Comparison of ENCODE assay signal across 21 cellular contexts in genomic region chr16:68062910-68063393, GRCh38. TPM values are rescaled to one million over a fixed set of nuclear protein-coding genes. Genes with fewer than 3 reads are reported as not detected.
A peak's percentile ranks its signal among the peaks of the same experiment; 100 is the strongest.
DNase-seq lines count a peak whose midpoint lies in the region; ATAC-seq and TF ChIP-seq lines count a peak whose summit lies in the region.
"Had no signal": no experiment of that assay in that cellular context is flagged by ENCODE, and none has a peak within 500 bp of the region (broad histone marks: within the 10 kb centered on the region; RNA-seq: fewer than 3 reads in every experiment).

No MANE protein-coding gene starts in this region.

- H3K4me1 ChIP-seq in lower lobe of right lung (peaks cover 49% of the 10 kb centered on the region), thymus (ENCODE audit: control insufficient read depth, insufficient read depth, low read length) (peaks cover 14% of the 10 kb centered on the region)

- intact Hi-C loops in activated CD8-positive, alpha-beta T cell treated with anti-CD3 and anti-CD28 coated beads for 36 hours (cut with micrococcal nuclease): no loop called here
- intact Hi-C loops in lower lobe of right lung (cut with DNase I): no loop called here

- no peaks in the 10 kb centered on the region for H3K9me3 Mint-ChIP-seq in activated CD8-positive, alpha-beta T cell treated with anti-CD3 and anti-CD28 coated beads for 36 hours
- H3K9me3 Mint-ChIP-seq: neural crest cell had no signal

- POLR2A ChIA-PET in activated CD8-positive, alpha-beta T cell treated with anti-CD3 and anti-CD28 coated beads for 36 hours (lab: Charles Lee): interaction anchor here (0.7 to 1.9 kb wide), 4 partner anchors 11 to 128 kb away, joined by 3 to 10 read pairs (median 6); partner anchors contain the start of genes DDX28 and DUS2

- peak overlapping the region; percentile 86 for H3K27ac ChIP-seq in lower lobe of right lung
- peak overlapping the region; percentile 53 for H3K27ac ChIP-seq in thymus (ENCODE audit: low read depth)
- H3K27ac ChIP-seq: colonic mucosa, epithelial cell of prostate had no signal

- H3K9me3 ChIP-seq in lower lobe of right lung (no peaks in the 10 kb centered on the region), thymus (ENCODE audit: control insufficient read depth) (no peaks in the 10 kb centered on the region)
- H3K9me3 ChIP-seq: ascending aorta, colonic mucosa, tibial nerve had no signal

- H3K36me3 Mint-ChIP-seq in activated CD8-positive, alpha-beta T cell treated with anti-CD3 and anti-CD28 coated beads for 36 hours (ENCODE audit: low read depth): peaks cover 50% of the 10 kb centered on the region

- CTCF ChIA-PET in activated CD8-positive, alpha-beta T cell treated with anti-CD3 and anti-CD28 coated beads for 36 hours (lab: Charles Lee): interaction anchor here (0.8 to 1.4 kb wide), 5 partner anchors 11 to 221 kb away, joined by 3 to 7 read pairs (median 4); partner anchors contain the start of gene NFATC3

- H3K4me1 Mint-ChIP-seq in activated CD8-positive, alpha-beta T cell treated with anti-CD3 and anti-CD28 coated beads for 36 hours (ENCODE audit: low read depth): peaks cover 60% of the 10 kb centered on the region

- ATAC-seq in activated CD8-positive, alpha-beta T cell treated with anti-CD3 and anti-CD28 coated beads for 36 hours: peak; percentile 83
- ATAC-seq in lower lobe of right lung (no peak), HG03045 (IDR thresholded peaks at IDR 0.05; ENCODE audit: unreplicated experiment) (no peak)
- ATAC-seq: PC-3 had no signal

- WGBS in thymus: 94% methylated on average over 4 of the region's 4 CpGs

- no peak for TF ChIP-seq CTCF in activated CD8-positive, alpha-beta T cell treated with anti-CD3 and anti-CD28 coated beads for 36 hours (IDR thresholded peaks at IDR 0.05)
- no peak for TF ChIP-seq CTCF in lower lobe of right lung (IDR thresholded peaks at IDR 0.05)

- H3K36me3 ChIP-seq in lower lobe of right lung: peaks cover 20% of the 10 kb centered on the region
- peaks cover 18% of the 10 kb centered on the region for H3K36me3 ChIP-seq in thymus (ENCODE audit: control insufficient read depth, insufficient read depth)
- H3K36me3 ChIP-seq: ascending aorta, colonic mucosa had no signal

- no peak overlapping the region for H3K4me3 ChIP-seq in lower lobe of right lung
- no peak overlapping the region for H3K4me3 ChIP-seq in thymus (ENCODE audit: low read length)
- H3K4me3 ChIP-seq: ascending aorta, colonic mucosa, lung, tibial nerve had no signal

- H3K27me3 Mint-ChIP-seq in activated CD8-positive, alpha-beta T cell treated with anti-CD3 and anti-CD28 coated beads for 36 hours: no peaks in the 10 kb centered on the region

- no peaks in the 10 kb centered on the region for H3K27me3 ChIP-seq in lower lobe of right lung (ENCODE audit: low read depth)
- no peaks in the 10 kb centered on the region for H3K27me3 ChIP-seq in thymus (ENCODE audit: control insufficient read depth, insufficient read depth)
- H3K27me3 ChIP-seq: ascending aorta, colonic mucosa, tibial nerve had no signal

- peak; percentile 51 for DNase-seq in activated CD8-positive, alpha-beta memory T cell treated with anti-CD3 and anti-CD28 coated beads, Interleukin-2, amount 50 U/mL, for 48 hours
- DNase-seq in activated CD8-positive, alpha-beta memory T cell treated with anti-CD3 and anti-CD28 coated beads for 24 hours: no peak
- DNase-seq in activated CD8-positive, alpha-beta T cell treated with anti-CD3 and anti-CD28 coated beads for 36 hours: peak; percentile 84
- peak; percentile 32 for DNase-seq in lower lobe of right lung
- DNase-seq in GDM1 (lab: John Stamatoyannopoulos, UW): no peak
- no peak for DNase-seq in ecto neural progenitor cell (ENCODE audit: low spot score)
- DNase-seq: colonic mucosa, NCI-H187, NCI-H510A, PC-3 had no signal

- H3K27ac Mint-ChIP-seq in activated CD8-positive, alpha-beta T cell treated with anti-CD3 and anti-CD28 coated beads for 36 hours: peak overlapping the region; percentile 85

- peak overlapping the region; percentile 3 for H3K4me3 Mint-ChIP-seq in activated CD8-positive, alpha-beta T cell treated with anti-CD3 and anti-CD28 coated beads for 36 hours
- H3K4me3 Mint-ChIP-seq: neural crest cell had no signal

RNA-seq across cellular contexts. Expression of gene NFATC3, which starts 22.2 kb away (rescaled TPM):
- total RNA-seq in activated CD8-positive, alpha-beta T cell treated with anti-CD3 and anti-CD28 coated beads for 36 hours: 100 to 1,000 TPM; 102 to 104 TPM
- 61.6 TPM for total RNA-seq in lower lobe of right lung
- polyA plus RNA-seq in thymus: 37.4 TPM

RNA-seq across cellular contexts. Expression of gene DUS2, which starts 39.9 kb away (rescaled TPM):
- total RNA-seq in activated CD8-positive, alpha-beta T cell treated with anti-CD3 and anti-CD28 coated beads for 36 hours: 10 to 100 TPM; 34.2 to 35.1 TPM
- total RNA-seq in lower lobe of right lung: 15.1 TPM
- 12.2 TPM for polyA plus RNA-seq in thymus

RNA-seq across cellular contexts. Expression of gene DDX28, which starts 39.9 kb away (rescaled TPM):
- total RNA-seq in activated CD8-positive, alpha-beta T cell treated with anti-CD3 and anti-CD28 coated beads for 36 hours: 10 to 100 TPM; 16.6 to 17.3 TPM
- total RNA-seq in lower lobe of right lung: 9.9 TPM
- polyA plus RNA-seq in thymus: 11.9 TPM

RNA-seq across cellular contexts. Expression of gene DPEP2NB, which starts 47.2 kb away (rescaled TPM):
- not detected for total RNA-seq in activated CD8-positive, alpha-beta T cell treated with anti-CD3 and anti-CD28 coated beads for 36 hours
- not detected for total RNA-seq in lower lobe of right lung
- polyA plus RNA-seq in thymus: 0.18 TPM
- total RNA-seq: A673, ascending aorta, colonic mucosa, glomerular endothelial cell, H4, lung, M059J, neural crest cell, PC-3, tibial nerve had no signal
- polyA plus RNA-seq: lung had no signal

Comparison
In these comparisons a context has a peak if more than half of its experiments do, and no peak if none do; other contexts are left out.
1. DNase-seq: peak in activated CD8-positive, alpha-beta memory T cell treated with anti-CD3 and anti-CD28 coated beads, Interleukin-2, amount 50 U/mL, for 48 hours (single experiment), activated CD8-positive, alpha-beta T cell treated with anti-CD3 and anti-CD28 coated beads for 36 hours (single experiment) and lower lobe of right lung (single experiment); none in activated CD8-positive, alpha-beta memory T cell treated with anti-CD3 and anti-CD28 coated beads for 24 hours (single experiment), GDM1 (single experiment) and ecto neural progenitor cell (single experiment).